ENCODE assay signal across 8 cellular contexts in the genomic region with DNA sequence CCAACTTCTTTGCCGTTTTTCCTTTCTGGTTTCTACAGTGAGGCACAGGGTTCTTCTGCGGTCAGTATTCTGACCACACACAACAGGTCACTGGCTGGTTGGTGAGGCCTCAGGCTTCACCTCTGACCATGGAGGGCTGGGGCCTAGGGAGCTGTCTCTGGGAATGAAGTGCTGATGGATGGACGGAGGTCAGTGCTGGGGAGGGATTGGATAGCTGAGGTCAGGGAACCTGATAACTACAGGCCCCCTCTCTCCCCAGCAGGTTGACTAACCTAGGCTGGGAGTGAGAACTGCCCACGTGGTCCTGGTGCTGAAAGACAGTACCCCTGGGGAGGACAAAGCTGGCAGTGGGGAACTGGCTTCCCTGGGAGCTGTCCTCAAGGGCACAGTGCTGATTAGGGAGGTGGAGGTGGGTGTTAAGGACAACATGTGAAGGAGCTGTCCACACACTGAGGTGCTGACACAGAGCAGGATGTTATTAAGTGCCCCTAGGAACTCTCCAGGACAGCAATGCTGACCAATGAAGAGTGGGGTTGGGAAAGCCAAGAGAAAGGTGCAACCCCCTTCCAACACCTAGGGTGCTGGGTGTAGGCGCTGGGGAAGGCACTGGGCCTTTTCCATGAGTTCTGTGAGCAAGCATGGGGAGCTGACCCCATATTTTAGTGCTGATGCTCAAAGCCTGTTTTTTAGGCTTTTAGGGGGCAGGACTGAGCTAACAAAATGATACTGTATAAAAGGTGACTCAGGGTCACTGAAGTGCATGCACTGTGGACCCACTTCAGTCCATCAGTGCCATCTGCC. TPM values are rescaled to one million over a fixed set of nuclear protein-coding genes. Genes with fewer than 3 reads are reported as not detected.
DNase-seq lines count a peak whose midpoint lies in the region; ATAC-seq lines count a peak whose summit lies in the region.

No MANE protein-coding gene starts in this region.

- ATAC-seq in HG03175 (IDR thresholded peaks at IDR 0.05; ENCODE audit: unreplicated experiment) (peak; percentile 54), naive B cell (ENCODE audit: low read depth in 2 of 2) (peak; percentile 65), aorta (ENCODE audit: low FRiP score) (no peak), GM19452 (IDR thresholded peaks at IDR 0.05; ENCODE audit: unreplicated experiment) (no peak), HG03432 (IDR thresholded peaks at IDR 0.05; ENCODE audit: unreplicated experiment) (no peak)

- H3K4me1 ChIP-seq in aorta (ENCODE audit: control insufficient read depth in 1 of 2, insufficient read depth in 2 of 2, low read length in 2 of 2), result no peaks in the 10 kb centered on the region

- H3K36me3 ChIP-seq in aorta (ENCODE audit: control insufficient read depth in 1 of 2, insufficient read depth in 2 of 2, low read length in 1 of 2), result no peaks in the 10 kb centered on the region

- H3K27ac Mint-ChIP-seq in naive B cell, result peak overlapping the region in 2 of 6 donors; percentile 29 to 86

- H3K27me3 Mint-ChIP-seq in naive B cell, result peaks cover 0 to 13% (median 7%) of the 10 kb centered on the region in 3 donors

- H3K4me3 Mint-ChIP-seq in naive B cell, result peak overlapping the region in 2 of 8 donors; percentile 9 to 29

- DNase-seq in AML-193 (lab: John Stamatoyannopoulos, UW) (peak; percentile 46 to 54), T1000 (lab: John Stamatoyannopoulos, UW) (peak; percentile 41), naive B cell (peak; percentile 47), aorta (no peak)
- peak; percentile 33 for DNase-seq in effector CD4-positive, alpha-beta T cell

- no peak overlapping the region for H3K4me3 ChIP-seq in aorta (ENCODE audit: low read length in 2 of 2)

- 33 to 37% methylated on average over 5 of the region's 5 CpGs for WGBS in aorta, 2 donors

- H3K27me3 ChIP-seq in aorta (ENCODE audit: control insufficient read depth in 1 of 2, insufficient read depth in 2 of 2, low read length in 1 of 2), result no peaks in the 10 kb centered on the region

- H3K4me1 Mint-ChIP-seq in naive B cell, result peaks cover 21 to 31% (median 26%) of the 10 kb centered on the region in 3 donors

- peaks cover 2% of the 10 kb centered on the region for H3K9me3 ChIP-seq in aorta (ENCODE audit: control insufficient read depth, low read length)

- no peaks in the 10 kb centered on the region for H3K9me3 Mint-ChIP-seq in naive B cell

- intact Hi-C loops in aorta (cut with DNase I), result no loop called here

- H3K36me3 Mint-ChIP-seq in naive B cell, result no peaks in the 10 kb centered on the region

- H3K27ac ChIP-seq in aorta (ENCODE audit: low read depth in 1 of 2, low read length in 2 of 2), result no peak overlapping the region

RNA-seq across cellular contexts. Expression of gene ATP2B2, which starts 45.2 kb away (rescaled TPM):
- under 1 TPM in 1 of 6 donors, not detected in 5; 0.06 TPM for polyA plus RNA-seq in naive B cell (ENCODE audit: low read depth in 6 of 6)
- total RNA-seq in aorta, result under 1 TPM; 0.29 to 0.30 TPM
- polyA plus RNA-seq in aorta, result not detected

Comparison
In these comparisons a context has a peak if more than half of its experiments do, and no peak if none do; other contexts are left out.
1. DNase-seq: peak in AML-193 (2 of 2), T1000 (single experiment), effector CD4-positive, alpha-beta T cell (single experiment) and naive B cell (single experiment); none in aorta (0 of 2).
2. ATAC-seq: peak in HG03175 (single experiment) and naive B cell (2 of 2); none in aorta (single experiment), GM19452 (single experiment) and HG03432 (single experiment).